26 cellular contexts compared by ENCODE assay signal in genomic region chr11:68189082-68189481, GRCh38.
"Had no signal": no experiment of that assay in that cellular context is flagged by ENCODE, and none has a peak within 500 bp of the region (broad histone marks: within the 10 kb centered on the region; RNA-seq: fewer than 3 reads in every experiment).

No MANE protein-coding gene starts in this region.

- H3K36me3 ChIP-seq: breast epithelium had no signal

- H3K27me3 ChIP-seq: adrenal gland, body of pancreas, breast epithelium, MG63 had no signal

- DNase-seq: activated CD4-positive, alpha-beta T cell treated with anti-CD3 and anti-CD28 coated beads, Interleukin-2, amount 10 ng/mL, durations not matched to agents 24 days and 14 days; activated CD4-positive, alpha-beta T cell treated with anti-CD3 and anti-CD28 coated beads, Interleukin-2, amount 50 U/mL, for 4 hours; activated CD8-positive, alpha-beta T cell treated with anti-CD3 and anti-CD28 coated beads, Interleukin-2, amount 10 ng/mL, durations not matched to agents 7 days and 5 days; activated gamma-delta T cell treated with Interleukin-2 at 50 U/mL for 16 hours; activated naive CD4-positive, alpha-beta T cell treated with anti-CD3 and anti-CD28 coated beads for 36 hours; activated T-cell treated with anti-CD3 and anti-CD28 coated beads, Interleukin-2, amount 50 U/mL, for 24 hours; adrenal gland; body of pancreas; MG63; NCI-H1048; NCI-H1105 treated with DMSO at 0.1 percent for 48 hours; NCI-H1436; NCI-H1694; NCI-H1930; NCI-H2081 treated with DMSO at 0.1 percent for 48 hours; NCI-H226; NCI-H446 treated with DMSO at 0.1 percent for 48 hours; NCI-H524; NCI-H69; OCI-M1; Right ventricle myocardium superior; WERI-Rb-1 had no signal

- H3K27ac ChIP-seq: adrenal gland, body of pancreas, breast epithelium, WERI-Rb-1 had no signal

- H3K4me3 ChIP-seq: adrenal gland, body of pancreas, breast epithelium, MG63 had no signal

- FAIRE-seq: astrocyte, TTC549 had no signal

- ATAC-seq: activated CD8-positive, alpha-beta T cell treated with anti-CD3 and anti-CD28 coated beads, Interleukin-2, amount 10 ng/mL, durations not matched to agents 7 days and 5 days; activated naive CD4-positive, alpha-beta T cell treated with anti-CD3 and anti-CD28 coated beads, Interleukin-2, amount 50 U/mL, for 72 hours; body of pancreas had no signal

- H3K9me3 ChIP-seq: adrenal gland, body of pancreas, breast epithelium, MG63 had no signal
